In genomic region chr2:8592736-8593135, GRCh38 we compare ENCODE assay signal across 29 cellular contexts.
A peak's percentile ranks its signal among the peaks of the same experiment; 100 is the strongest.
DNase-seq lines count a peak whose midpoint lies in the region; ATAC-seq and TF ChIP-seq lines count a peak whose summit lies in the region.
"Had no signal": no experiment of that assay in that cellular context is flagged by ENCODE, and none has a peak within 500 bp of the region (broad histone marks: within the 10 kb centered on the region; RNA-seq: fewer than 3 reads in every experiment).

No MANE protein-coding gene starts in this region.

- ATAC-seq in upper lobe of right lung, result no peak
- ATAC-seq in HG02840 (IDR thresholded peaks at IDR 0.05; ENCODE audit: low FRiP score, unreplicated experiment), result no peak
- ATAC-seq: activated T-cell treated with anti-CD3 and anti-CD28 coated beads, Interleukin-2, amount 50 U/mL, for 4 hours; naive thymus-derived CD4-positive, alpha-beta T cell had no signal

- WGBS in thyroid gland, 2 donors, result 93 to 95% methylated on average over 6 to 7 of the region's 7 CpGs

- H3K9me3 Mint-ChIP-seq in nephron progenitor cell, result peaks cover 6% of the 10 kb centered on the region
- H3K9me3 Mint-ChIP-seq: activated naive CD4-positive, alpha-beta T cell treated with anti-CD3 and anti-CD28 coated beads for 36 hours; activated T-cell treated with anti-CD3 and anti-CD28 coated beads, Interleukin-2, amount 50 U/mL, for 4 hours; memory B cell; naive thymus-derived CD4-positive, alpha-beta T cell had no signal

- no peak overlapping the region for H3K4me3 ChIP-seq in left ventricle myocardium inferior
- H3K4me3 ChIP-seq in upper lobe of right lung, result no peak overlapping the region
- H3K4me3 ChIP-seq in thyroid gland (replicated peaks in 1 of 3), result no peak overlapping the region
- H3K4me3 ChIP-seq: adrenal gland, vagina had no signal

- intact Hi-C loops in left ventricle myocardium inferior (cut with micrococcal nuclease), result no loop called here
- intact Hi-C loops in upper lobe of right lung (cut with DNase I), result no loop called here
- intact Hi-C loops in thyroid gland (cut with DNase I), result no loop called here

- H3K4me3 Mint-ChIP-seq in nephron progenitor cell, result no peak overlapping the region
- H3K4me3 Mint-ChIP-seq: activated naive CD4-positive, alpha-beta T cell treated with anti-CD3 and anti-CD28 coated beads for 36 hours; activated T-cell treated with anti-CD3 and anti-CD28 coated beads, Interleukin-2, amount 50 U/mL, for 4 hours; brain; memory B cell; naive thymus-derived CD4-positive, alpha-beta T cell had no signal

- TF ChIP-seq CTCF in left ventricle myocardium inferior (IDR thresholded peaks at IDR 0.05; ENCODE audit: borderline replicate concordance) (no peak), nephron progenitor cell (IDR thresholded peaks at IDR 0.05) (no peak), upper lobe of right lung (IDR thresholded peaks at IDR 0.05) (no peak), GM13977 (IDR thresholded peaks at IDR 0.05; ENCODE audit: extremely low read depth, insufficient read depth, missing control alignments) (no peak), thyroid gland (IDR thresholded peaks at IDR 0.05) (no peak)

- H3K27ac ChIP-seq in left ventricle myocardium inferior (replicated peaks) (peak overlapping the region; percentile 44), upper lobe of right lung (no peak overlapping the region), thyroid gland (no peak overlapping the region)
- H3K27ac ChIP-seq: 22Rv1, adrenal gland, C4-2B, epithelial cell of prostate, RWPE1, vagina, VCaP had no signal

- peaks cover 72% of the 10 kb centered on the region for H3K4me1 Mint-ChIP-seq in nephron progenitor cell

- H3K9me3 ChIP-seq in left ventricle myocardium inferior (replicated peaks) (no peaks in the 10 kb centered on the region), upper lobe of right lung (no peaks in the 10 kb centered on the region), thyroid gland (no peaks in the 10 kb centered on the region)
- H3K9me3 ChIP-seq: adrenal gland, SK-N-SH, vagina had no signal

- H3K27ac Mint-ChIP-seq in nephron progenitor cell, result peak overlapping the region; percentile 22
- H3K27ac Mint-ChIP-seq: activated naive CD4-positive, alpha-beta T cell treated with anti-CD3 and anti-CD28 coated beads for 36 hours; memory B cell; naive thymus-derived CD4-positive, alpha-beta T cell had no signal

- in situ Hi-C loops in GM13977 (cut with MboI; ENCODE audit: low pct_unique_long_range_greater_than_20kb, low sequenced_read_pairs, unreplicated experiment), result no loop called here

- H3K4me1 ChIP-seq in left ventricle myocardium inferior (peaks cover 6% of the 10 kb centered on the region), upper lobe of right lung (no peaks in the 10 kb centered on the region), thyroid gland (peaks cover 0 to 10% of the 10 kb centered on the region in 2 donors)
- H3K4me1 ChIP-seq: vagina had no signal

- H3K36me3 Mint-ChIP-seq in nephron progenitor cell (ENCODE audit: low read depth), result no peaks in the 10 kb centered on the region
- H3K36me3 Mint-ChIP-seq: brain; memory B cell; naive thymus-derived CD4-positive, alpha-beta T cell had no signal

- no peak for TF ChIP-seq POLR2A in thyroid gland (IDR thresholded peaks at IDR 0.05)

- peaks cover 6% of the 10 kb centered on the region for H3K27me3 Mint-ChIP-seq in nephron progenitor cell (ENCODE audit: low read depth, poor library complexity)

- H3K36me3 ChIP-seq in left ventricle myocardium inferior (no peaks in the 10 kb centered on the region), upper lobe of right lung (no peaks in the 10 kb centered on the region), thyroid gland (no peaks in the 10 kb centered on the region)
- H3K36me3 ChIP-seq: adrenal gland, vagina had no signal

- no peaks in the 10 kb centered on the region for H3K27me3 ChIP-seq in left ventricle myocardium inferior (ENCODE audit: low read depth)
- no peaks in the 10 kb centered on the region for H3K27me3 ChIP-seq in upper lobe of right lung
- no peaks in the 10 kb centered on the region for H3K27me3 ChIP-seq in thyroid gland
- H3K27me3 ChIP-seq: adrenal gland, vagina had no signal

- peak; percentile 33 for DNase-seq in activated effector memory CD4-positive, alpha-beta T cell treated with anti-CD3 and anti-CD28 coated beads, Interleukin-2, amount 50 U/mL, for 16 hours
- no peak for DNase-seq in activated effector memory CD4-positive, alpha-beta T cell treated with Interleukin-2 at 50 U/mL for 16 hours
- DNase-seq in left ventricle myocardium inferior (no peak), nephron progenitor cell (no peak), upper lobe of right lung (peak; percentile 42), GM13977 (ENCODE audit: low spot score) (no peak), thyroid gland (no peak)
- DNase-seq: activated CD4-positive, alpha-beta T cell treated with anti-CD3 and anti-CD28 coated beads for 48 hours; activated naive CD4-positive, alpha-beta T cell treated with anti-CD3 and anti-CD28 coated beads for 36 hours; activated T-cell treated with anti-CD3 and anti-CD28 coated beads, Interleukin-2, amount 50 U/mL, for 4 hours; adrenal gland; DMS79 treated with DMSO at 0.1 percent for 48 hours; naive thymus-derived CD4-positive, alpha-beta T cell; NCI-H1436; NCI-H2107; NCI-H446 treated with DMSO at 0.1 percent for 48 hours; retina; SK-N-SH; stimulated activated CD4-positive, alpha-beta T cell treated with anti-CD3 and anti-CD28 coated beads, Interleukin-12 subunit alpha, Interleukin-12 subunit beta, amount 100 ng/mL, for 4 hours; stimulated activated CD4-positive, alpha-beta T cell treated with anti-CD3 and anti-CD28 coated beads, Interleukin-4, amount 100 ng/mL, for 1 hour had no signal

Comparison
In these comparisons a context has a peak if more than half of its experiments do, and no peak if none do; other contexts are left out.
1. DNase-seq: peak in activated effector memory CD4-positive, alpha-beta T cell treated with anti-CD3 and anti-CD28 coated beads, Interleukin-2, amount 50 U/mL, for 16 hours (single experiment) and upper lobe of right lung (single experiment); none in activated effector memory CD4-positive, alpha-beta T cell treated with Interleukin-2 at 50 U/mL for 16 hours (single experiment), left ventricle myocardium inferior (single experiment), nephron progenitor cell (single experiment), GM13977 (single experiment) and thyroid gland (0 of 2).